ENCODE assay signal across 7 cellular contexts in genomic region chr20:64327353-64328029, GRCh38.
DNase-seq lines count a peak whose midpoint lies in the region; ATAC-seq and TF ChIP-seq lines count a peak whose summit lies in the region.
"Not testable (repeated sequence)": the region's sequence is repeated elsewhere in the genome, so short reads cannot be mapped to it uniquely, and the experiment has no call there.

No MANE protein-coding gene starts in this region.

- H3K36me3 Mint-ChIP-seq in activated naive CD4-positive, alpha-beta T cell treated with anti-CD3 and anti-CD28 coated beads, Interleukin-2, amount 50 U/mL, for 72 hours = not testable (repeated sequence)

- not testable (repeated sequence) for H3K27ac Mint-ChIP-seq in activated naive CD4-positive, alpha-beta T cell treated with anti-CD3 and anti-CD28 coated beads, Interleukin-2, amount 50 U/mL, for 72 hours

- H3K4me3 ChIP-seq in epithelial cell of esophagus (ENCODE audit: low read length) = not testable (repeated sequence)
- H3K4me3 ChIP-seq in neuron (ENCODE audit: low read length) = peak overlapping the region; percentile 27

- not testable (repeated sequence) for H3K9me3 ChIP-seq in neuron (ENCODE audit: low read length)

- not testable (repeated sequence) for TF ChIP-seq CTCF in epithelial cell of esophagus (IDR thresholded peaks at IDR 0.05; ENCODE audit: insufficient read depth, low read depth, low read length, missing control alignments)

- H3K36me3 ChIP-seq in neuron (ENCODE audit: insufficient read depth, low read length) = not testable (repeated sequence)

- DNase-seq in G401 (ENCODE audit: low spot score) (peak; percentile 63), OCI-M1 (lab: John Stamatoyannopoulos, UW) (peak; percentile 26), epithelial cell of esophagus (ENCODE audit: low read depth) (peak; percentile 63), islet precursor cell (peak; percentile 81)
- DNase-seq in activated naive CD4-positive, alpha-beta T cell treated with anti-CD3 and anti-CD28 coated beads, Interleukin-2, amount 50 U/mL, for 72 hours (ENCODE audit: low spot score in 2 of 2) = not testable (repeated sequence)

- ATAC-seq in HG03521 (IDR thresholded peaks at IDR 0.05; ENCODE audit: unreplicated experiment) = peak; percentile 66
- peak; percentile 28 to 95 for ATAC-seq in activated naive CD4-positive, alpha-beta T cell treated with anti-CD3 and anti-CD28 coated beads, Interleukin-2, amount 50 U/mL, for 72 hours

- not testable (repeated sequence) for H2AFZ ChIP-seq in neuron (ENCODE audit: low read depth, low read length)

- not testable (repeated sequence) for H3K27me3 ChIP-seq in neuron (ENCODE audit: insufficient read depth, low read length)

- in situ Hi-C loops in G401 (cut with HindIII; ENCODE audit: low sequenced_read_pairs) = not testable (repeated sequence)

- H3K4me1 ChIP-seq in neuron (ENCODE audit: insufficient read depth, low read length) = not testable (repeated sequence)

- H3K9me3 Mint-ChIP-seq in activated naive CD4-positive, alpha-beta T cell treated with anti-CD3 and anti-CD28 coated beads, Interleukin-2, amount 50 U/mL, for 72 hours = not testable (repeated sequence)
